8 cellular contexts compared by ENCODE assay signal in genomic region chr11:126391970-126392637, GRCh38. TPM values are rescaled to one million over a fixed set of nuclear protein-coding genes. Genes with fewer than 3 reads are reported as not detected.
DNase-seq lines count a peak whose midpoint lies in the region; ATAC-seq and TF ChIP-seq lines count a peak whose summit lies in the region.

No MANE protein-coding gene starts in this region.

- no peak overlapping the region for H4K91ac ChIP-seq in mesenchymal stem cell (ENCODE audit: low read length)

- ATAC-seq in GM21737 (IDR thresholded peaks at IDR 0.05; ENCODE audit: unreplicated experiment), result peak; percentile 74
- ATAC-seq in stimulated activated memory B cell treated with anti-CD40 and anti-IgM and Interleukin-4, amounts not matched to agents 10 μg/mL and 1 μg/mL and 100 μg/mL, for 72 hours, result peak; percentile 83

- no peak overlapping the region for H2BK12ac ChIP-seq in mesenchymal stem cell (ENCODE audit: low read length in 2 of 2)

- POLR2A ChIA-PET in Caco-2 (lab: Charles Lee), result no interaction called here

- no peak overlapping the region for H2AFZ ChIP-seq in hepatocyte
- H2AFZ ChIP-seq in mesenchymal stem cell (ENCODE audit: low read depth, low read length), result no peak overlapping the region

- H3K4me1 Mint-ChIP-seq in Caco-2 (ENCODE audit: low read depth, unreplicated experiment), result no peaks in the 10 kb centered on the region
- peaks cover 19% of the 10 kb centered on the region for H3K4me1 Mint-ChIP-seq in stimulated activated memory B cell treated with anti-CD40 and anti-IgM and Interleukin-4, amounts not matched to agents 10 μg/mL and 1 μg/mL and 100 μg/mL, for 72 hours

- H2BK15ac ChIP-seq in mesenchymal stem cell (ENCODE audit: low read depth, poor library complexity, severe bottlenecking), result no peak overlapping the region

- no peak overlapping the region for H2AK5ac ChIP-seq in mesenchymal stem cell (ENCODE audit: low read length, severe bottlenecking)

- no peak overlapping the region for H3K4me3 Mint-ChIP-seq in Caco-2 (ENCODE audit: unreplicated experiment)
- H3K4me3 Mint-ChIP-seq in stimulated activated memory B cell treated with anti-CD40 and anti-IgM and Interleukin-4, amounts not matched to agents 10 μg/mL and 1 μg/mL and 100 μg/mL, for 72 hours, result no peak overlapping the region

- no peaks in the 10 kb centered on the region for H3K4me1 ChIP-seq in Caco-2
- no peaks in the 10 kb centered on the region for H3K4me1 ChIP-seq in hepatocyte (ENCODE audit: insufficient read depth)
- peaks cover 1% of the 10 kb centered on the region for H3K4me1 ChIP-seq in mesenchymal stem cell (ENCODE audit: control insufficient read depth, insufficient read depth, low read depth, low read length)

- no peak overlapping the region for H3K4ac ChIP-seq in mesenchymal stem cell (ENCODE audit: low read depth in 1 of 2, low read length in 2 of 2)

- no peak overlapping the region for H2BK5ac ChIP-seq in mesenchymal stem cell (ENCODE audit: low read depth, low read length, poor library complexity, severe bottlenecking)

- intact Hi-C loops in Caco-2 (cut with micrococcal nuclease; ENCODE audit: unreplicated experiment), result loop anchor here (1.0 kb wide), 1 partner anchor 82 kb away; no protein-coding TSS in a partner anchor

- H3K4me3 ChIP-seq in Caco-2 (ENCODE audit: low read depth, low read length), result no peak overlapping the region
- H3K4me3 ChIP-seq in fibroblast of mammary gland (ENCODE audit: control insufficient read depth, low read depth, low read length), result no peak overlapping the region
- H3K4me3 ChIP-seq in hepatocyte, result no peak overlapping the region
- H3K4me3 ChIP-seq in mesenchymal stem cell (ENCODE audit: insufficient read depth in 1 of 2, low read depth in 1 of 2, low read length in 2 of 2), result no peak overlapping the region

- H3K9me3 ChIP-seq in Caco-2 (no peaks in the 10 kb centered on the region), hepatocyte (ENCODE audit: low read depth) (no peaks in the 10 kb centered on the region), mesenchymal stem cell (ENCODE audit: control insufficient read depth, low read length) (no peaks in the 10 kb centered on the region)

- H3K36me3 ChIP-seq in Caco-2 (ENCODE audit: control insufficient read depth, insufficient read depth, low read length), result no peaks in the 10 kb centered on the region
- no peaks in the 10 kb centered on the region for H3K36me3 ChIP-seq in hepatocyte (replicated peaks; ENCODE audit: insufficient read depth, low read depth)
- no peaks in the 10 kb centered on the region for H3K36me3 ChIP-seq in mesenchymal stem cell (ENCODE audit: control insufficient read depth in 1 of 2, insufficient read depth in 2 of 2, low read depth in 1 of 2, low read length in 2 of 2)

- H3K27me3 Mint-ChIP-seq in Caco-2 (ENCODE audit: insufficient read depth, unreplicated experiment), result no peaks in the 10 kb centered on the region
- H3K27me3 Mint-ChIP-seq in stimulated activated memory B cell treated with anti-CD40 and anti-IgM and Interleukin-4, amounts not matched to agents 10 μg/mL and 1 μg/mL and 100 μg/mL, for 72 hours, result peaks cover 14% of the 10 kb centered on the region

- H3K9ac ChIP-seq in mesenchymal stem cell (ENCODE audit: low read length), result no peak overlapping the region

- peak; percentile 31 to 91 for TF ChIP-seq CTCF in Caco-2 (IDR thresholded peaks at IDR 0.05; ENCODE audit: insufficient read depth in 1 of 2, low read depth in 1 of 2, low read length in 1 of 2, severe bottlenecking in 1 of 2, unreplicated experiment in 1 of 2)
- peak; percentile 6 for TF ChIP-seq CTCF in fibroblast of mammary gland (conservative IDR thresholded peaks at IDR 0.05; ENCODE audit: control insufficient read depth, insufficient read depth, low read depth, low read length)
- no peak for TF ChIP-seq CTCF in hepatocyte (IDR thresholded peaks at IDR 0.05; ENCODE audit: poor library complexity)

- H3K27ac Mint-ChIP-seq in Caco-2 (ENCODE audit: unreplicated experiment), result no peak overlapping the region
- no peak overlapping the region for H3K27ac Mint-ChIP-seq in stimulated activated memory B cell treated with anti-CD40 and anti-IgM and Interleukin-4, amounts not matched to agents 10 μg/mL and 1 μg/mL and 100 μg/mL, for 72 hours

- H3K27ac ChIP-seq in hepatocyte (no peak overlapping the region), mesenchymal stem cell (ENCODE audit: low read length, poor library complexity, severe bottlenecking) (no peak overlapping the region)

- H3K14ac ChIP-seq in mesenchymal stem cell (ENCODE audit: low read length in 2 of 2), result no peak overlapping the region

- H3K4me2 ChIP-seq in hepatocyte, result no peak overlapping the region
- no peak overlapping the region for H3K4me2 ChIP-seq in mesenchymal stem cell (ENCODE audit: low read length, poor library complexity, severe bottlenecking)

- H3K9me2 ChIP-seq in hepatocyte (replicated peaks; ENCODE audit: insufficient read depth), result no peaks in the 10 kb centered on the region

- peaks cover 17% of the 10 kb centered on the region for H3K79me1 ChIP-seq in mesenchymal stem cell (replicated peaks; ENCODE audit: low read length, poor library complexity, severe bottlenecking)

- BruUV-seq in Caco-2 (replicated peaks; lab: Mats Ljungman, UMichigan), result no TSS peak

- peak in 1 of 2 experiments; percentile 51 for DNase-seq in Caco-2
- DNase-seq in NCI-H526 treated with DMSO at 0.1 percent for 48 hours (lab: John Stamatoyannopoulos, UW), result peak; percentile 86
- DNase-seq in fibroblast of mammary gland (ENCODE audit: low read depth), result no peak
- DNase-seq in NCI-H748 (lab: John Stamatoyannopoulos, UW; ENCODE audit: unreplicated experiment), result no peak
- DNase-seq in hepatocyte (ENCODE audit: low spot score), result no peak
- DNase-seq in mesenchymal stem cell, result no peak

- H3K27me3 ChIP-seq in Caco-2 (replicated peaks; ENCODE audit: control insufficient read depth, insufficient read depth, low read length), result no peaks in the 10 kb centered on the region
- H3K27me3 ChIP-seq in hepatocyte, result no peaks in the 10 kb centered on the region
- no peaks in the 10 kb centered on the region for H3K27me3 ChIP-seq in mesenchymal stem cell (ENCODE audit: control insufficient read depth in 1 of 2, insufficient read depth in 1 of 2, low read length in 2 of 2)

- H2BK120ac ChIP-seq in mesenchymal stem cell (ENCODE audit: low read depth, low read length), result no peak overlapping the region

- H3K18ac ChIP-seq in mesenchymal stem cell (ENCODE audit: low read depth in 1 of 2, low read length in 2 of 2), result no peak overlapping the region

- peaks cover 2% of the 10 kb centered on the region for H3K79me2 ChIP-seq in hepatocyte

- no peaks in the 10 kb centered on the region for H3K9me3 Mint-ChIP-seq in Caco-2 (ENCODE audit: unreplicated experiment)
- no peaks in the 10 kb centered on the region for H3K9me3 Mint-ChIP-seq in stimulated activated memory B cell treated with anti-CD40 and anti-IgM and Interleukin-4, amounts not matched to agents 10 μg/mL and 1 μg/mL and 100 μg/mL, for 72 hours

- no peak overlapping the region for H4K8ac ChIP-seq in mesenchymal stem cell (ENCODE audit: low read length)

- no peaks in the 10 kb centered on the region for H4K20me1 ChIP-seq in hepatocyte (ENCODE audit: insufficient read depth, poor library complexity, severe bottlenecking)

- H3K36me3 Mint-ChIP-seq in Caco-2 (ENCODE audit: insufficient read depth, unreplicated experiment), result no peaks in the 10 kb centered on the region
- H3K36me3 Mint-ChIP-seq in stimulated activated memory B cell treated with anti-CD40 and anti-IgM and Interleukin-4, amounts not matched to agents 10 μg/mL and 1 μg/mL and 100 μg/mL, for 72 hours, result no peaks in the 10 kb centered on the region

- H3K23ac ChIP-seq in mesenchymal stem cell (ENCODE audit: low read length in 2 of 2), result no peak overlapping the region

- 74% methylated on average over 8 of the region's 8 CpGs for WGBS in hepatocyte (ENCODE audit: low lambda C conversion rate, missing lambda C conversion rate)
- WGBS in mesenchymal stem cell, result 95% methylated on average over 8 of the region's 8 CpGs

- CTCF ChIA-PET in Caco-2 (lab: Charles Lee), result interaction anchor here (0.6 kb wide), 2 partner anchors 18 to 181 kb away, joined by 5 to 7 read pairs; no protein-coding TSS in a partner anchor

RNA-seq across cellular contexts. Expression of gene ST3GAL4, which starts 36.6 kb away (rescaled TPM):
- total RNA-seq in Caco-2 (2022), result 11.2 and 11.5 TPM in 2 replicates
- 25.2 and 31.5 TPM in 2 replicates for total RNA-seq in hepatocyte
- 31.0 and 33.5 TPM in 2 replicates for polyA plus RNA-seq in hepatocyte
- 11.1 TPM for polyA plus RNA-seq in mesenchymal stem cell (2013, experiment 1 of 2)
- 11.5 TPM for polyA plus RNA-seq in mesenchymal stem cell (2013, experiment 2 of 2)
